16 cellular contexts compared by ENCODE assay signal in the genomic region with DNA sequence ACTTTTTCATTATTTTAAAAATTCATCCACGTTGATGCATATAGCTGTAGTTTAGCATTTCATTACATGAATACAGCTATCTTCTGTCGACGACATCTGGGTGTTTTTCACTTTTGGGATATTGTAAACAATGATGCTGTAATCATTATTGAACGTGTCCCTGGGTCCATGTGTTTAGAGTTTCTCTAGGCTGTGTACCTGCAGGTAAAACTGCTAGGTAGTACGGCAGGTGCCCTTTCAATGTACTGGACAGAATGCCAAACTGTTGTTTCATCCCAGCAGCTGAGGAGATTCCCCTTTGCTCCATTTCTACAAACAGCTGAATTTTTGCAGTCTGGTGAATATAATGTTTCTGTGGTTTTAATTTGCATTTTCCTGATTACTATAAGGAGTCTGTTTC.
A peak's percentile ranks its signal among the peaks of the same experiment; 100 is the strongest.
DNase-seq lines count a peak whose midpoint lies in the region; ATAC-seq and TF ChIP-seq lines count a peak whose summit lies in the region.
"Had no signal": no experiment of that assay in that cellular context is flagged by ENCODE, and none has a peak within 500 bp of the region (broad histone marks: within the 10 kb centered on the region; RNA-seq: fewer than 3 reads in every experiment).

No MANE protein-coding gene starts in this region.

- no peaks in the 10 kb centered on the region for H3K27me3 Mint-ChIP-seq in activated naive CD4-positive, alpha-beta T cell treated with anti-CD3 and anti-CD28 coated beads for 36 hours (ENCODE audit: low read depth)
- no peaks in the 10 kb centered on the region for H3K27me3 Mint-ChIP-seq in activated naive CD4-positive, alpha-beta T cell treated with anti-CD3 and anti-CD28 coated beads, Interleukin-2, amount 10 ng/mL, durations not matched to agents 7 days and 5 days
- no peaks in the 10 kb centered on the region for H3K27me3 Mint-ChIP-seq in T-helper 17 cell
- H3K27me3 Mint-ChIP-seq in effector memory CD8-positive, alpha-beta T cell: no peaks in the 10 kb centered on the region
- H3K27me3 Mint-ChIP-seq in progenitor cell of endocrine pancreas: no peaks in the 10 kb centered on the region

- H3K27ac Mint-ChIP-seq in activated naive CD4-positive, alpha-beta T cell treated with anti-CD3 and anti-CD28 coated beads for 36 hours: peak overlapping the region; percentile 64
- H3K27ac Mint-ChIP-seq in activated naive CD4-positive, alpha-beta T cell treated with anti-CD3 and anti-CD28 coated beads, Interleukin-2, amount 10 ng/mL, durations not matched to agents 7 days and 5 days: no peak overlapping the region
- peak overlapping the region; percentile 57 for H3K27ac Mint-ChIP-seq in T-helper 17 cell
- H3K27ac Mint-ChIP-seq in effector memory CD8-positive, alpha-beta T cell: peak overlapping the region; percentile 5 to 30
- peak overlapping the region; percentile 80 for H3K27ac Mint-ChIP-seq in progenitor cell of endocrine pancreas

- H3K9me3 ChIP-seq in T-helper 17 cell (ENCODE audit: control insufficient read depth, low read length, poor library complexity, severe bottlenecking): no peaks in the 10 kb centered on the region
- H3K9me3 ChIP-seq: BLaER1 treated with 17β-estradiol and CSF1 and Interleukin-3, amounts not matched to agents 10 nM and 100 nM had no signal

- no peak overlapping the region for H3K4me3 Mint-ChIP-seq in activated naive CD4-positive, alpha-beta T cell treated with anti-CD3 and anti-CD28 coated beads for 36 hours
- H3K4me3 Mint-ChIP-seq in activated naive CD4-positive, alpha-beta T cell treated with anti-CD3 and anti-CD28 coated beads, Interleukin-2, amount 10 ng/mL, durations not matched to agents 7 days and 5 days: no peak overlapping the region
- H3K4me3 Mint-ChIP-seq in T-helper 17 cell: no peak overlapping the region
- no peak overlapping the region for H3K4me3 Mint-ChIP-seq in effector memory CD8-positive, alpha-beta T cell
- no peak overlapping the region for H3K4me3 Mint-ChIP-seq in progenitor cell of endocrine pancreas (ENCODE audit: low read depth)

- intact Hi-C loops in activated naive CD4-positive, alpha-beta T cell treated with anti-CD3 and anti-CD28 coated beads for 36 hours (cut with micrococcal nuclease): no loop called here

- no peak for ATAC-seq in T-helper 17 cell
- ATAC-seq in effector memory CD8-positive, alpha-beta T cell (replicated peaks): no peak
- ATAC-seq in HG03565 (IDR thresholded peaks at IDR 0.05; ENCODE audit: unreplicated experiment): no peak

- TF ChIP-seq CTCF in progenitor cell of endocrine pancreas (IDR thresholded peaks at IDR 0.05; ENCODE audit: unreplicated experiment): no peak

- CTCF ChIA-PET in activated naive CD4-positive, alpha-beta T cell treated with anti-CD3 and anti-CD28 coated beads for 36 hours (lab: Charles Lee): interaction anchor here (0.7 kb wide), 1 partner anchor 1211 kb away, joined by 4 read pairs; no protein-coding TSS in a partner anchor
- CTCF ChIA-PET in activated naive CD4-positive, alpha-beta T cell treated with anti-CD3 and anti-CD28 coated beads, Interleukin-2, amount 10 ng/mL, durations not matched to agents 7 days and 5 days (lab: Charles Lee): no interaction called here

- peaks cover 8% of the 10 kb centered on the region for H3K36me3 Mint-ChIP-seq in activated naive CD4-positive, alpha-beta T cell treated with anti-CD3 and anti-CD28 coated beads for 36 hours (ENCODE audit: low read depth)
- peaks cover 51% of the 10 kb centered on the region for H3K36me3 Mint-ChIP-seq in activated naive CD4-positive, alpha-beta T cell treated with anti-CD3 and anti-CD28 coated beads, Interleukin-2, amount 10 ng/mL, durations not matched to agents 7 days and 5 days
- H3K36me3 Mint-ChIP-seq in T-helper 17 cell (ENCODE audit: low read depth): peaks cover 3% of the 10 kb centered on the region
- H3K36me3 Mint-ChIP-seq in effector memory CD8-positive, alpha-beta T cell (ENCODE audit: insufficient read depth): peaks cover 22% of the 10 kb centered on the region
- H3K36me3 Mint-ChIP-seq in progenitor cell of endocrine pancreas (ENCODE audit: insufficient read depth): peaks cover 25% of the 10 kb centered on the region

- H3K9me3 Mint-ChIP-seq in activated naive CD4-positive, alpha-beta T cell treated with anti-CD3 and anti-CD28 coated beads for 36 hours: no peaks in the 10 kb centered on the region
- no peaks in the 10 kb centered on the region for H3K9me3 Mint-ChIP-seq in activated naive CD4-positive, alpha-beta T cell treated with anti-CD3 and anti-CD28 coated beads, Interleukin-2, amount 10 ng/mL, durations not matched to agents 7 days and 5 days
- H3K9me3 Mint-ChIP-seq in effector memory CD8-positive, alpha-beta T cell: no peaks in the 10 kb centered on the region
- no peaks in the 10 kb centered on the region for H3K9me3 Mint-ChIP-seq in progenitor cell of endocrine pancreas (ENCODE audit: low read depth)

- no peak for DNase-seq in activated naive CD4-positive, alpha-beta T cell treated with anti-CD3 and anti-CD28 coated beads for 36 hours
- DNase-seq in activated naive CD4-positive, alpha-beta T cell treated with anti-CD3 and anti-CD28 coated beads, Interleukin-2, amount 10 ng/mL, durations not matched to agents 7 days and 5 days: no peak
- no peak for DNase-seq in T-helper 17 cell
- DNase-seq in effector memory CD8-positive, alpha-beta T cell: no peak
- DNase-seq in progenitor cell of endocrine pancreas (ENCODE audit: low spot score, unreplicated experiment): no peak
- no peak for DNase-seq in NCI-H1105 (lab: John Stamatoyannopoulos, UW)
- DNase-seq in COLO668 (lab: John Stamatoyannopoulos, UW; ENCODE audit: unreplicated experiment): no peak
- DNase-seq: 8988T, DMS53, Kasumi-1, NCI-H1417 treated with DMSO at 0.1 percent for 48 hours, NCI-H2029, NCI-H510A, SIG-M5 had no signal

- no peaks in the 10 kb centered on the region for H3K4me1 Mint-ChIP-seq in activated naive CD4-positive, alpha-beta T cell treated with anti-CD3 and anti-CD28 coated beads for 36 hours (ENCODE audit: low read depth)
- no peaks in the 10 kb centered on the region for H3K4me1 Mint-ChIP-seq in activated naive CD4-positive, alpha-beta T cell treated with anti-CD3 and anti-CD28 coated beads, Interleukin-2, amount 10 ng/mL, durations not matched to agents 7 days and 5 days
- peaks cover 3% of the 10 kb centered on the region for H3K4me1 Mint-ChIP-seq in T-helper 17 cell
- H3K4me1 Mint-ChIP-seq in effector memory CD8-positive, alpha-beta T cell (ENCODE audit: low read depth in 2 of 2): peaks cover 0 to 4% of the 10 kb centered on the region in 2 donors
- H3K4me1 Mint-ChIP-seq in progenitor cell of endocrine pancreas (ENCODE audit: low read depth): peaks cover 5% of the 10 kb centered on the region
